Comparison of ENCODE assay signal across 8 cellular contexts in the genomic region with DNA sequence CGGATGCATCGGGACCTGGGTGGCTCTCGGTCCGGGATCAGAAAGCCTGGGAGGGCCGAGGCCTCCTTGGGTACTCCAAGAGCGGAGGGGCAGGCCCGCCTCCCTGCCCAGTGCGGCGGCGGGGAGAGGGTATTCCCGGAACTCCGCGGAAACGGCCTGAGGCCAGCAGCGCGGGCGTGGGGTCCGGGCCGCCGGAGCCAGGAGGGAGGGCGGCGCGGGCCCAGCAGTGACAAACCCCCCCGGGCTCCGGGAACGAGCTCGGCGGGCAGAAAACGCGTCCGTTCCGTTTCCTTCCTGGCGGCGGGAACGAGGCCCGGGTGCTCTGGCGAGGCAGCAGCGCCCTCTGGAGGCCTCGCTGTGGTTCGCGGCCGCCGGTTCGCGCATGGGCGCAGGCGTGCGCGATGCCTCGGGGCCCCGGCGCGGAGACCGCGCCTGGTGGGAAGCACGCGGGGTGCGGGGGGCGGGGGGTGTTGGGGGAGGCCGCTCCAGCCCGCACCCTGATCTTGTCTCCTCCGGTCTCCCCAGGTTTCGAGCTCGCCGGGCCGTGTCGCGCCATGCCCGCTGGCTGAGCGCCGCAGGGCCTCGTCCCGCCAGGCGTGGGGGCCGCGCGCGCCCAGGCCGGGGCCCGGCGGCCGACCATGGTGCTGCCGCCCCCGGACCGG. TPM values are rescaled to one million over a fixed set of nuclear protein-coding genes. Genes with fewer than 3 reads are reported as not detected.
DNase-seq lines count a peak whose midpoint lies in the region; ATAC-seq and TF ChIP-seq lines count a peak whose summit lies in the region.

No MANE protein-coding gene starts in this region.

- no peaks in the 10 kb centered on the region for H3K36me3 ChIP-seq in Caco-2 (ENCODE audit: control insufficient read depth, insufficient read depth, low read length)
- H3K36me3 ChIP-seq in PC-9 (ENCODE audit: low read depth): no peaks in the 10 kb centered on the region

- no peaks in the 10 kb centered on the region for H3K79me2 ChIP-seq in PC-9 (ENCODE audit: low read depth)

- H3K9me3 Mint-ChIP-seq in Caco-2 (ENCODE audit: unreplicated experiment) (no peaks in the 10 kb centered on the region), natural killer cell (no peaks in the 10 kb centered on the region)
- H3K9me3 Mint-ChIP-seq in activated T-helper 1 cell treated with anti-CD3 and anti-CD28 coated beads, Interleukin-12 subunit alpha, Interleukin-12 subunit beta, Interleukin-2, Interleukin-4 antibody, amounts not matched to agents 30 ng/mL and 10 ng/mL and 1 ng/mL, durations not matched to agents 14 hours and 24 hours and 36 hours: no peaks in the 10 kb centered on the region
- H3K9me3 Mint-ChIP-seq in stimulated activated effector memory CD8-positive, alpha-beta T cell treated with anti-CD3 and anti-CD28 coated beads, Interleukin-12 subunit alpha, Interleukin-12 subunit beta, amount 100 ng/mL, for 72 hours: no peaks in the 10 kb centered on the region

- H3F3A ChIP-seq in PC-9 (ENCODE audit: insufficient read depth, low read depth): peaks cover 8% of the 10 kb centered on the region; the same call in 1 of the 2 replicates

- H3K4me1 ChIP-seq in Caco-2: peaks cover 12% of the 10 kb centered on the region
- no peaks in the 10 kb centered on the region for H3K4me1 ChIP-seq in PC-9 (replicated peaks; ENCODE audit: insufficient read depth)

- intact Hi-C loops in Caco-2 (cut with micrococcal nuclease; ENCODE audit: unreplicated experiment): loop anchor here (2.0 to 5.0 kb wide), 2 partner anchors 36 to 158 kb away; partner anchors contain the start of gene TEDC1
- intact Hi-C loops in PC-9 (cut with micrococcal nuclease; ENCODE audit: unreplicated experiment): loop anchor here (1.0 to 2.0 kb wide), 2 partner anchors 37 to 158 kb away; partner anchors contain the start of gene TEDC1
- intact Hi-C loops in activated T-helper 1 cell treated with anti-CD3 and anti-CD28 coated beads, Interleukin-12 subunit alpha, Interleukin-12 subunit beta, Interleukin-2, Interleukin-4 antibody, amounts not matched to agents 30 ng/mL and 10 ng/mL and 1 ng/mL, durations not matched to agents 14 hours and 24 hours and 36 hours (cut with micrococcal nuclease): loop anchor here (1.0 to 10.0 kb wide), 5 partner anchors 37 to 324 kb away; partner anchors contain the start of gene TEDC1
- intact Hi-C loops in natural killer cell (cut with micrococcal nuclease): loop anchor here (2.0 to 5.0 kb wide), 2 partner anchors 36 to 158 kb away; partner anchors contain the start of gene TEDC1

- DNase-seq in Caco-2: peak in 1 of 2 experiments; percentile 83
- peak; percentile 16 for DNase-seq in HS-5 (ENCODE audit: low read depth)
- DNase-seq in PC-9: peak in 1 of 2 experiments; percentile 63
- peak; percentile 75 for DNase-seq in activated T-helper 1 cell treated with anti-CD3 and anti-CD28 coated beads, Interleukin-12 subunit alpha, Interleukin-12 subunit beta, Interleukin-2, Interleukin-4 antibody, amounts not matched to agents 30 ng/mL and 10 ng/mL and 1 ng/mL, durations not matched to agents 14 hours and 24 hours and 36 hours (ENCODE audit: low spot score)
- peak; percentile 59 for DNase-seq in fibroblast of mammary gland (ENCODE audit: low read depth)
- DNase-seq in natural killer cell: peak; percentile 82
- DNase-seq in stimulated activated effector memory CD8-positive, alpha-beta T cell treated with anti-CD3 and anti-CD28 coated beads, Interleukin-12 subunit alpha, Interleukin-12 subunit beta, amount 100 ng/mL, for 72 hours (ENCODE audit: low spot score in 2 of 2): peak; percentile 87 to 89

- H2AFZ ChIP-seq in PC-9: peak overlapping the region; percentile 75

- H3K4me3 ChIP-seq in Caco-2 (ENCODE audit: low read depth, low read length): peak overlapping the region; percentile 31
- peak overlapping the region; percentile 58 for H3K4me3 ChIP-seq in PC-9
- H3K4me3 ChIP-seq in fibroblast of mammary gland (ENCODE audit: control insufficient read depth, low read depth, low read length): peak overlapping the region; percentile 26

- no peaks in the 10 kb centered on the region for H3K9me2 ChIP-seq in PC-9 (ENCODE audit: insufficient read depth)

- H3K27me3 Mint-ChIP-seq in Caco-2 (ENCODE audit: insufficient read depth, unreplicated experiment) (peaks cover 7% of the 10 kb centered on the region), natural killer cell (ENCODE audit: low read depth in 2 of 2) (peaks cover under 1 to 43% of the 10 kb centered on the region in 2 donors)
- H3K27me3 Mint-ChIP-seq in activated T-helper 1 cell treated with anti-CD3 and anti-CD28 coated beads, Interleukin-12 subunit alpha, Interleukin-12 subunit beta, Interleukin-2, Interleukin-4 antibody, amounts not matched to agents 30 ng/mL and 10 ng/mL and 1 ng/mL, durations not matched to agents 14 hours and 24 hours and 36 hours (ENCODE audit: insufficient read depth): peaks cover 28% of the 10 kb centered on the region

- CTCF ChIA-PET in Caco-2 (lab: Charles Lee) (interaction anchor here (0.6 to 1.5 kb wide), 6 partner anchors 9 to 1287 kb away, joined by 4 to 11 read pairs (median 5); no protein-coding TSS in a partner anchor), PC-9 (lab: Charles Lee) (interaction anchor here (0.5 kb wide), 1 partner anchor 138 kb away, joined by 3 read pairs; no protein-coding TSS in a partner anchor)

- no peaks in the 10 kb centered on the region; the same call in 1 of the 2 replicates for H4K20me1 ChIP-seq in PC-9 (ENCODE audit: insufficient read depth)

- peaks cover 5% of the 10 kb centered on the region for H3K36me3 Mint-ChIP-seq in Caco-2 (ENCODE audit: insufficient read depth, unreplicated experiment)
- no peaks in the 10 kb centered on the region for H3K36me3 Mint-ChIP-seq in activated T-helper 1 cell treated with anti-CD3 and anti-CD28 coated beads, Interleukin-12 subunit alpha, Interleukin-12 subunit beta, Interleukin-2, Interleukin-4 antibody, amounts not matched to agents 30 ng/mL and 10 ng/mL and 1 ng/mL, durations not matched to agents 14 hours and 24 hours and 36 hours (ENCODE audit: low read depth)
- no peaks in the 10 kb centered on the region for H3K36me3 Mint-ChIP-seq in natural killer cell
- peaks cover 24% of the 10 kb centered on the region for H3K36me3 Mint-ChIP-seq in stimulated activated effector memory CD8-positive, alpha-beta T cell treated with anti-CD3 and anti-CD28 coated beads, Interleukin-12 subunit alpha, Interleukin-12 subunit beta, amount 100 ng/mL, for 72 hours

- H3K4me2 ChIP-seq in PC-9: peak overlapping the region; percentile 82

- H3K4me1 Mint-ChIP-seq in Caco-2 (ENCODE audit: low read depth, unreplicated experiment) (no peaks in the 10 kb centered on the region), natural killer cell (peaks cover 4 to 23% of the 10 kb centered on the region in 2 donors)
- no peaks in the 10 kb centered on the region for H3K4me1 Mint-ChIP-seq in activated T-helper 1 cell treated with anti-CD3 and anti-CD28 coated beads, Interleukin-12 subunit alpha, Interleukin-12 subunit beta, Interleukin-2, Interleukin-4 antibody, amounts not matched to agents 30 ng/mL and 10 ng/mL and 1 ng/mL, durations not matched to agents 14 hours and 24 hours and 36 hours (ENCODE audit: low read depth)
- peaks cover 32% of the 10 kb centered on the region for H3K4me1 Mint-ChIP-seq in stimulated activated effector memory CD8-positive, alpha-beta T cell treated with anti-CD3 and anti-CD28 coated beads, Interleukin-12 subunit alpha, Interleukin-12 subunit beta, amount 100 ng/mL, for 72 hours

- no peaks in the 10 kb centered on the region for H3K27me3 ChIP-seq in Caco-2 (replicated peaks; ENCODE audit: control insufficient read depth, insufficient read depth, low read length)
- peaks cover 22% of the 10 kb centered on the region for H3K27me3 ChIP-seq in PC-9 (ENCODE audit: insufficient read depth, low read depth)

- peak; percentile 74 to 76 for TF ChIP-seq CTCF in Caco-2 (IDR thresholded peaks at IDR 0.05; ENCODE audit: insufficient read depth in 1 of 2, low read depth in 1 of 2, low read length in 1 of 2, severe bottlenecking in 1 of 2, unreplicated experiment in 1 of 2)
- peak; percentile 78 for TF ChIP-seq CTCF in PC-9 (conservative IDR thresholded peaks at IDR 0.05)
- TF ChIP-seq CTCF in fibroblast of mammary gland (conservative IDR thresholded peaks at IDR 0.05; ENCODE audit: control insufficient read depth, insufficient read depth, low read depth, low read length): peak; percentile 48
- TF ChIP-seq CTCF in natural killer cell (IDR thresholded peaks at IDR 0.05): peak; percentile 91

- POLR2A ChIA-PET in Caco-2 (lab: Charles Lee) (no interaction called here), PC-9 (lab: Charles Lee; ENCODE audit: unreplicated experiment) (interaction anchor here (0.5 to 0.8 kb wide), 2 partner anchors 17 to 36 kb away, joined by 5 to 12 read pairs; no protein-coding TSS in a partner anchor)

- H3K4me3 Mint-ChIP-seq in Caco-2 (ENCODE audit: unreplicated experiment) (peak overlapping the region; percentile 62), natural killer cell (peak overlapping the region; percentile 87)
- H3K4me3 Mint-ChIP-seq in activated T-helper 1 cell treated with anti-CD3 and anti-CD28 coated beads, Interleukin-12 subunit alpha, Interleukin-12 subunit beta, Interleukin-2, Interleukin-4 antibody, amounts not matched to agents 30 ng/mL and 10 ng/mL and 1 ng/mL, durations not matched to agents 14 hours and 24 hours and 36 hours: peak overlapping the region; percentile 77
- peak overlapping the region; percentile 77 for H3K4me3 Mint-ChIP-seq in stimulated activated effector memory CD8-positive, alpha-beta T cell treated with anti-CD3 and anti-CD28 coated beads, Interleukin-12 subunit alpha, Interleukin-12 subunit beta, amount 100 ng/mL, for 72 hours

- BruUV-seq in Caco-2 (replicated peaks; lab: Mats Ljungman, UMichigan) (no TSS peak), PC-9 (replicated peaks; lab: Mats Ljungman, UMichigan) (no TSS peak)

- H3K27ac Mint-ChIP-seq in Caco-2 (ENCODE audit: unreplicated experiment) (no peak overlapping the region), natural killer cell (no peak overlapping the region)
- H3K27ac Mint-ChIP-seq in activated T-helper 1 cell treated with anti-CD3 and anti-CD28 coated beads, Interleukin-12 subunit alpha, Interleukin-12 subunit beta, Interleukin-2, Interleukin-4 antibody, amounts not matched to agents 30 ng/mL and 10 ng/mL and 1 ng/mL, durations not matched to agents 14 hours and 24 hours and 36 hours: no peak overlapping the region
- H3K27ac Mint-ChIP-seq in stimulated activated effector memory CD8-positive, alpha-beta T cell treated with anti-CD3 and anti-CD28 coated beads, Interleukin-12 subunit alpha, Interleukin-12 subunit beta, amount 100 ng/mL, for 72 hours: peak overlapping the region; percentile 87

- no peak overlapping the region for H3K27ac ChIP-seq in PC-9

- ATAC-seq in natural killer cell: peak; percentile 82 to 86 (median 84)
- ATAC-seq in stimulated activated effector memory CD8-positive, alpha-beta T cell treated with anti-CD3 and anti-CD28 coated beads, Interleukin-12 subunit alpha, Interleukin-12 subunit beta, amount 100 ng/mL, for 72 hours: peak; percentile 72
- ATAC-seq in HG03342 (IDR thresholded peaks at IDR 0.05; ENCODE audit: unreplicated experiment): no peak

- H3K9me3 ChIP-seq in Caco-2 (no peaks in the 10 kb centered on the region), PC-9 (ENCODE audit: insufficient read depth, low read depth) (no peaks in the 10 kb centered on the region)

RNA-seq across cellular contexts. Expression of gene TMEM121, which starts 1.9 kb away (rescaled TPM):
- 0.28 TPM in 1 of 2 replicates, not detected in the other for total RNA-seq in Caco-2 (2022)
- 1.0 and 1.1 TPM in 2 replicates for total RNA-seq in PC-9 (2021)
- 9.9 and 11.7 TPM in 2 replicates for total RNA-seq in activated T-helper 1 cell treated with anti-CD3 and anti-CD28 coated beads, Interleukin-12 subunit alpha, Interleukin-12 subunit beta, Interleukin-2, Interleukin-4 antibody, amounts not matched to agents 30 ng/mL and 10 ng/mL and 1 ng/mL, durations not matched to agents 14 hours and 24 hours and 36 hours
- under 1 TPM in 2 of 3 donors, not detected in 1; 0.54 to 0.80 TPM for total RNA-seq in natural killer cell

RNA-seq across cellular contexts. Expression of gene TEDC1, which starts 37.3 kb away (rescaled TPM):
- total RNA-seq in Caco-2 (2022) (30.3 and 30.8 TPM in 2 replicates), PC-9 (2021) (21.2 and 31.9 TPM in 2 replicates), natural killer cell (100 to 1,000 TPM in 2 of 3 donors, 10 to 100 TPM in 1; 70.0 to 233 (median 112) TPM)
- 44.5 and 46.1 TPM in 2 replicates for total RNA-seq in activated T-helper 1 cell treated with anti-CD3 and anti-CD28 coated beads, Interleukin-12 subunit alpha, Interleukin-12 subunit beta, Interleukin-2, Interleukin-4 antibody, amounts not matched to agents 30 ng/mL and 10 ng/mL and 1 ng/mL, durations not matched to agents 14 hours and 24 hours and 36 hours

RNA-seq across cellular contexts. Expression of gene CRIP1, which starts 41.6 kb away (rescaled TPM):
- total RNA-seq in Caco-2 (2022) (46.0 and 75.1 TPM in 2 replicates), PC-9 (2021) (296 and 374 TPM in 2 replicates), natural killer cell (100 to 1,000 TPM; 276 to 334 (median 290) TPM)
- total RNA-seq in activated T-helper 1 cell treated with anti-CD3 and anti-CD28 coated beads, Interleukin-12 subunit alpha, Interleukin-12 subunit beta, Interleukin-2, Interleukin-4 antibody, amounts not matched to agents 30 ng/mL and 10 ng/mL and 1 ng/mL, durations not matched to agents 14 hours and 24 hours and 36 hours: 97.1 and 103 TPM in 2 replicates

RNA-seq across cellular contexts. Expression of gene CRIP2, which starts 53.7 kb away (rescaled TPM):
- total RNA-seq in Caco-2 (2022) (0.88 and 1.5 TPM in 2 replicates), PC-9 (2021) (42.5 and 50.2 TPM in 2 replicates), natural killer cell (1 to 10 TPM; 1.7 to 4.6 (median 2.0) TPM)
- total RNA-seq in activated T-helper 1 cell treated with anti-CD3 and anti-CD28 coated beads, Interleukin-12 subunit alpha, Interleukin-12 subunit beta, Interleukin-2, Interleukin-4 antibody, amounts not matched to agents 30 ng/mL and 10 ng/mL and 1 ng/mL, durations not matched to agents 14 hours and 24 hours and 36 hours: not detected in 2 replicates
